1 cellular context compared by ENCODE assay signal in genomic region chr19:48637948-48638830, GRCh38.
TF ChIP-seq lines count a peak whose summit lies in the region.

No MANE protein-coding gene starts in this region.

TF ChIP-seq in GM23338, 12 proteins besides CTCF, POLR2A, EP300 and RAD21 (continued from another document):
- TF ChIP-seq ETS1 (IDR thresholded peaks at IDR 0.05) (no peak), STAT1 (IDR thresholded peaks at IDR 0.05; ENCODE audit: unreplicated experiment) (no peak), POLR2AphosphoS5 (IDR thresholded peaks at IDR 0.05; ENCODE audit: low read depth) (no peak; the same call in 1 of the 2 replicates)
- TF ChIP-seq, protein P1, sequence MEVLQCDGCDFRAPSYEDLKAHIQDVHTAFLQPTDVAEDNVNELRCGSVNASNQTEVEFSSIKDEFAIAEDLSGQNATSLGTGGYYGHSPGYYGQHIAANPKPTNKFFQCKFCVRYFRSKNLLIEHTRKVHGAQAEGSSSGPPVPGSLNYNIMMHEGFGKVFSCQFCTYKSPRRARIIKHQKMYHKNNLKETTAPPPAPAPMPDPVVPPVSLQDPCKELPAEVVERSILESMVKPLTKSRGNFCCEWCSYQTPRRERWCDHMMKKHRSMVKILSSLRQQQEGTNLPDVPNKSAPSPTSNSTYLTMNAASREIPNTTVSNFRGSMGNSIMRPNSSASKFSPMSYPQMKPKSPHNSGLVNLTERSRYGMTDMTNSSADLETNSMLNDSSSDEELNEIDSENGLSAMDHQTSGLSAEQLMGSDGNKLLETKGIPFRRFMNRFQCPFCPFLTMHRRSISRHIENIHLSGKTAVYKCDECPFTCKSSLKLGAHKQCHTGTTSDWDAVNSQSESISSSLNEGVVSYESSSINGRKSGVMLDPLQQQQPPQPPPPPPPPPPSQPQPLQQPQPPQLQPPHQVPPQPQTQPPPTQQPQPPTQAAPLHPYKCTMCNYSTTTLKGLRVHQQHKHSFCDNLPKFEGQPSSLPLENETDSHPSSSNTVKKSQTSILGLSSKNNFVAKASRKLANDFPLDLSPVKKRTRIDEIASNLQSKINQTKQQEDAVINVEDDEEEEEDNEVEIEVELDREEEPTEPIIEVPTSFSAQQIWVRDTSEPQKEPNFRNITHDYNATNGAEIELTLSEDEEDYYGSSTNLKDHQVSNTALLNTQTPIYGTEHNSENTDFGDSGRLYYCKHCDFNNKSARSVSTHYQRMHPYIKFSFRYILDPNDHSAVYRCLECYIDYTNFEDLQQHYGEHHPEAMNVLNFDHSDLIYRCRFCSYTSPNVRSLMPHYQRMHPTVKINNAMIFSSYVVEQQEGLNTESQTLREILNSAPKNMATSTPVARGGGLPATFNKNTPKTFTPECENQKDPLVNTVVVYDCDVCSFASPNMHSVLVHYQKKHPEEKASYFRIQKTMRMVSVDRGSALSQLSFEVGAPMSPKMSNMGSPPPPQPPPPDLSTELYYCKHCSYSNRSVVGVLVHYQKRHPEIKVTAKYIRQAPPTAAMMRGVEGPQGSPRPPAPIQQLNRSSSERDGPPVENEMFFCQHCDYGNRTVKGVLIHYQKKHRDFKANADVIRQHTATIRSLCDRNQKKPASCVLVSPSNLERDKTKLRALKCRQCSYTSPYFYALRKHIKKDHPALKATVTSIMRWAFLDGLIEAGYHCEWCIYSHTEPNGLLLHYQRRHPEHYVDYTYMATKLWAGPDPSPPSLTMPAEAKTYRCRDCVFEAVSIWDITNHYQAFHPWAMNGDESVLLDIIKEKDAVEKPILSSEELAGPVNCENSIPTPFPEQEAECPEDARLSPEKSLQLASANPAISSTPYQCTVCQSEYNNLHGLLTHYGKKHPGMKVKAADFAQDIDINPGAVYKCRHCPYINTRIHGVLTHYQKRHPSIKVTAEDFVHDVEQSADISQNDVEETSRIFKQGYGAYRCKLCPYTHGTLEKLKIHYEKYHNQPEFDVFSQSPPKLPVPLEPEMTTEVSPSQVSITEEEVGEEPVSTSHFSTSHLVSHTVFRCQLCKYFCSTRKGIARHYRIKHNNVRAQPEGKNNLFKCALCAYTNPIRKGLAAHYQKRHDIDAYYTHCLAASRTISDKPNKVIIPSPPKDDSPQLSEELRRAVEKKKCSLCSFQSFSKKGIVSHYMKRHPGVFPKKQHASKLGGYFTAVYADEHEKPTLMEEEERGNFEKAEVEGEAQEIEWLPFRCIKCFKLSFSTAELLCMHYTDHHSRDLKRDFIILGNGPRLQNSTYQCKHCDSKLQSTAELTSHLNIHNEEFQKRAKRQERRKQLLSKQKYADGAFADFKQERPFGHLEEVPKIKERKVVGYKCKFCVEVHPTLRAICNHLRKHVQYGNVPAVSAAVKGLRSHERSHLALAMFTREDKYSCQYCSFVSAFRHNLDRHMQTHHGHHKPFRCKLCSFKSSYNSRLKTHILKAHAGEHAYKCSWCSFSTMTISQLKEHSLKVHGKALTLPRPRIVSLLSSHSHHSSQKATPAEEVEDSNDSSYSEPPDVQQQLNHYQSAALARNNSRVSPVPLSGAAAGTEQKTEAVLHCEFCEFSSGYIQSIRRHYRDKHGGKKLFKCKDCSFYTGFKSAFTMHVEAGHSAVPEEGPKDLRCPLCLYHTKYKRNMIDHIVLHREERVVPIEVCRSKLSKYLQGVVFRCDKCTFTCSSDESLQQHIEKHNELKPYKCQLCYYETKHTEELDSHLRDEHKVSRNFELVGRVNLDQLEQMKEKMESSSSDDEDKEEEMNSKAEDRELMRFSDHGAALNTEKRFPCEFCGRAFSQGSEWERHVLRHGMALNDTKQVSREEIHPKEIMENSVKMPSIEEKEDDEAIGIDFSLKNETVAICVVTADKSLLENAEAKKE (CRISPR knock-in tag; IDR thresholded peaks at IDR 0.05), result no peak
